ENCODE assay signal across 8 cellular contexts in genomic region chr20:17968366-17969275, GRCh38. TPM values are rescaled to one million over a fixed set of nuclear protein-coding genes. Genes with fewer than 3 reads are reported as not detected.
A peak's percentile ranks its signal among the peaks of the same experiment; 100 is the strongest.
DNase-seq lines count a peak whose midpoint lies in the region; ATAC-seq and TF ChIP-seq lines count a peak whose summit lies in the region.

Gene MGME1, plus strand, starts transcription at chr20:17969018. Its CDS starts 842 bp downstream, at chr20:17969860.
Gene SNX5, minus strand, starts transcription at chr20:17968794. Its CDS starts 369 bp downstream, at chr20:17968425.

- peak within 1 kb of the TSS; percentile 87 for H3K4me3 Mint-ChIP-seq in activated CD4-positive, alpha-beta T cell treated with anti-CD3 and anti-CD28 coated beads for 36 hours

- H3K9me3 Mint-ChIP-seq in activated CD4-positive, alpha-beta T cell treated with anti-CD3 and anti-CD28 coated beads for 36 hours (ENCODE audit: low read depth): no peaks in the 10 kb centered on the region

- DNase-seq in Ammon's horn (ENCODE audit: low spot score) (peak; percentile 99), GM19238 (ENCODE audit: insufficient read length, low spot score) (peak; percentile 89), NCI-H524 (lab: John Stamatoyannopoulos, UW) (peak; percentile 98 to 99), choroid plexus epithelial cell (ENCODE audit: low read depth) (peak; percentile 100), kidney epithelial cell (ENCODE audit: low read depth) (peak; percentile 96)
- peak; percentile 100 for DNase-seq in activated CD4-positive, alpha-beta T cell treated with anti-CD3 and anti-CD28 coated beads for 36 hours
- peak; percentile 99 to 100 for DNase-seq in stimulated activated CD4-positive, alpha-beta T cell treated with anti-CD3 and anti-CD28 coated beads, Interleukin-15, amount 100 ng/mL, for 48 hours (ENCODE audit: low read depth in 2 of 2)

- H3K27me3 Mint-ChIP-seq in activated CD4-positive, alpha-beta T cell treated with anti-CD3 and anti-CD28 coated beads for 36 hours: no peaks in the 10 kb centered on the region

- intact Hi-C loops in activated CD4-positive, alpha-beta T cell treated with anti-CD3 and anti-CD28 coated beads for 36 hours (cut with DNase I, micrococcal nuclease): loop anchor here (1.0 to 10.0 kb wide), 17 partner anchors 9 to 1238 kb away; partner anchors contain the start of genes DSTN (in 2 of the 2), SEC23B (in 2 of the 2), SMIM26 (in 2 of the 2) and ZNF133 (in 2 of the 2)

- CTCF ChIA-PET in activated CD4-positive, alpha-beta T cell treated with anti-CD3 and anti-CD28 coated beads for 36 hours (lab: Charles Lee): interaction anchor here (0.6 to 2.0 kb wide), 4 partner anchors 10 to 641 kb away, joined by 3 to 6 read pairs (median 4); no protein-coding TSS in a partner anchor

- H3K36me3 Mint-ChIP-seq in activated CD4-positive, alpha-beta T cell treated with anti-CD3 and anti-CD28 coated beads for 36 hours (ENCODE audit: low read depth): peaks cover 79% of the 10 kb centered on the region

- peak within 1 kb of the TSS; percentile 99 for H3K27ac Mint-ChIP-seq in activated CD4-positive, alpha-beta T cell treated with anti-CD3 and anti-CD28 coated beads for 36 hours

- ATAC-seq in HG03442 (IDR thresholded peaks at IDR 0.05; ENCODE audit: unreplicated experiment): peak; percentile 85
- peak; percentile 91 for ATAC-seq in activated CD4-positive, alpha-beta T cell treated with anti-CD3 and anti-CD28 coated beads for 36 hours

- H3K4me3 ChIP-seq in choroid plexus epithelial cell (ENCODE audit: low read depth, low read length): peak within 1 kb of the TSS; percentile 90
- H3K4me3 ChIP-seq in kidney epithelial cell (ENCODE audit: low read depth, low read length): peak within 1 kb of the TSS; percentile 61

- TF ChIP-seq CTCF in choroid plexus epithelial cell (conservative IDR thresholded peaks at IDR 0.05; ENCODE audit: low read depth, low read length) (no peak), kidney epithelial cell (IDR thresholded peaks at IDR 0.05; ENCODE audit: insufficient read depth, low read length, poor library complexity, severe bottlenecking) (no peak)

- H3K27me3 ChIP-seq in kidney epithelial cell (ENCODE audit: control insufficient read depth, insufficient read depth, low read length): no peaks in the 10 kb centered on the region

- peaks cover 49% of the 10 kb centered on the region for H3K4me1 Mint-ChIP-seq in activated CD4-positive, alpha-beta T cell treated with anti-CD3 and anti-CD28 coated beads for 36 hours

- no peaks in the 10 kb centered on the region for H3K36me3 ChIP-seq in kidney epithelial cell (ENCODE audit: control insufficient read depth, insufficient read depth, low read length)

- POLR2A ChIA-PET in activated CD4-positive, alpha-beta T cell treated with anti-CD3 and anti-CD28 coated beads for 36 hours (lab: Charles Lee): interaction anchor here (0.7 to 1.8 kb wide), 3 partner anchors 10 to 539 kb away, joined by 3 to 6 read pairs (median 3); partner anchors contain the start of genes RRBP1 and SEC23B

RNA-seq across cellular contexts. Expression of gene MGME1, which starts in this region (rescaled TPM):
- total RNA-seq in activated CD4-positive, alpha-beta T cell treated with anti-CD3 and anti-CD28 coated beads for 36 hours: 10 to 100 TPM; 24.1 to 29.7 TPM
- total RNA-seq in kidney epithelial cell: 11.6 and 15.2 TPM in 2 replicates

RNA-seq across cellular contexts. Expression of gene SNX5, which starts in this region (rescaled TPM):
- 100 to 1,000 TPM; 204 to 227 TPM for total RNA-seq in activated CD4-positive, alpha-beta T cell treated with anti-CD3 and anti-CD28 coated beads for 36 hours
- total RNA-seq in kidney epithelial cell: 80.8 and 93.6 TPM in 2 replicates

Comparison
In these comparisons a context has a peak if more than half of its experiments do, and no peak if none do; other contexts are left out.
1. Peak in every context shown above with its lines: DNase-seq, ATAC-seq and H3K4me3 ChIP-seq.